In genomic region chr5:143051244-143052058, GRCh38 we compare ENCODE assay signal across 8 cellular contexts.
DNase-seq lines count a peak whose midpoint lies in the region; ATAC-seq and TF ChIP-seq lines count a peak whose summit lies in the region.

No MANE protein-coding gene starts in this region.

- DNase-seq in T-helper 1 cell (no peak), NCI-H2227 treated with DMSO at 0.1 percent for 48 hours (lab: John Stamatoyannopoulos, UW) (peak; percentile 13), MCF 10A (ENCODE audit: unreplicated experiment) (peak; percentile 90), mesendoderm (peak; percentile 38), DMS114 treated with DMSO at 0.1 percent for 48 hours (lab: John Stamatoyannopoulos, UW; ENCODE audit: unreplicated experiment) (no peak)

- H3K27ac Mint-ChIP-seq in T-helper 1 cell treated with Interleukin-12 subunit alpha and Interleukin-12 subunit beta and Interleukin-4 antibody, amounts not matched to agents 30 μg/mL and 1 μg/mL, for 36 hours, result peak overlapping the region; percentile 47
- no peak overlapping the region for H3K27ac Mint-ChIP-seq in MCF 10A (ENCODE audit: low read depth, unreplicated experiment)

- H3K9me3 Mint-ChIP-seq in T-helper 1 cell treated with Interleukin-12 subunit alpha and Interleukin-12 subunit beta and Interleukin-4 antibody, amounts not matched to agents 30 μg/mL and 1 μg/mL, for 36 hours, result no peaks in the 10 kb centered on the region
- no peaks in the 10 kb centered on the region for H3K9me3 Mint-ChIP-seq in MCF 10A (ENCODE audit: unreplicated experiment)

- no TSS peak for BruUV-seq in MCF 10A (replicated peaks; lab: Mats Ljungman, UMichigan)

- intact Hi-C loops in MCF 10A (cut with micrococcal nuclease), result no loop called here

- no peak overlapping the region for H2BK15ac ChIP-seq in mesendoderm (replicated peaks; ENCODE audit: low read depth)

- no peaks in the 10 kb centered on the region for H3K4me1 ChIP-seq in mesendoderm (ENCODE audit: control insufficient read depth, low read depth, low read length)

- ATAC-seq in HG02610 (IDR thresholded peaks at IDR 0.05; ENCODE audit: unreplicated experiment), result no peak
- ATAC-seq in HG02840 (IDR thresholded peaks at IDR 0.05; ENCODE audit: low FRiP score, unreplicated experiment), result no peak

- H3K4me2 ChIP-seq in mesendoderm (ENCODE audit: low read length), result no peak overlapping the region

- peaks cover 12% of the 10 kb centered on the region for H3K36me3 Mint-ChIP-seq in T-helper 1 cell treated with Interleukin-12 subunit alpha and Interleukin-12 subunit beta and Interleukin-4 antibody, amounts not matched to agents 30 μg/mL and 1 μg/mL, for 36 hours (ENCODE audit: low read depth)
- H3K36me3 Mint-ChIP-seq in MCF 10A (ENCODE audit: insufficient read depth, unreplicated experiment), result no peaks in the 10 kb centered on the region

- TF ChIP-seq CTCF in MCF 10A (IDR thresholded peaks at IDR 0.05; ENCODE audit: unreplicated experiment), result no peak

- no peak overlapping the region for H3K18ac ChIP-seq in mesendoderm (ENCODE audit: low read length)

- no peak overlapping the region for H3K4me3 Mint-ChIP-seq in T-helper 1 cell treated with Interleukin-12 subunit alpha and Interleukin-12 subunit beta and Interleukin-4 antibody, amounts not matched to agents 30 μg/mL and 1 μg/mL, for 36 hours
- H3K4me3 Mint-ChIP-seq in MCF 10A (ENCODE audit: unreplicated experiment), result no peak overlapping the region

- H3K27ac ChIP-seq in mesendoderm (ENCODE audit: low read depth, low read length), result no peak overlapping the region

- no peak overlapping the region for H4K8ac ChIP-seq in mesendoderm (ENCODE audit: low read depth, low read length)

- POLR2A ChIA-PET in MCF 10A (lab: Yijun Ruan, JAX), result interaction anchor here (0.8 to 4.2 kb wide), 9 partner anchors 10 to 349 kb away, joined by 3 to 33 read pairs (median 4); no protein-coding TSS in a partner anchor

- H2AK5ac ChIP-seq in mesendoderm (ENCODE audit: low read length), result no peak overlapping the region

- H3K4me3 ChIP-seq in mesendoderm (ENCODE audit: low read length), result no peak overlapping the region

- H3K27me3 Mint-ChIP-seq in T-helper 1 cell treated with Interleukin-12 subunit alpha and Interleukin-12 subunit beta and Interleukin-4 antibody, amounts not matched to agents 30 μg/mL and 1 μg/mL, for 36 hours (ENCODE audit: low read depth), result no peaks in the 10 kb centered on the region
- no peaks in the 10 kb centered on the region for H3K27me3 Mint-ChIP-seq in MCF 10A (ENCODE audit: insufficient read depth, unreplicated experiment)

- no peak overlapping the region for H3K4ac ChIP-seq in mesendoderm (ENCODE audit: low read depth, low read length)

- WGBS in mesendoderm (ENCODE audit: extremely low coverage, insufficient coverage, low lambda C conversion rate), result no CpG with 5 or more reads among the region's 7 CpGs

- no peaks in the 10 kb centered on the region for H3K36me3 ChIP-seq in mesendoderm (ENCODE audit: control insufficient read depth, insufficient read depth, low read length)

- H3K23ac ChIP-seq in mesendoderm (ENCODE audit: low read length), result no peak overlapping the region

- peaks cover 57% of the 10 kb centered on the region for H3K4me1 Mint-ChIP-seq in T-helper 1 cell treated with Interleukin-12 subunit alpha and Interleukin-12 subunit beta and Interleukin-4 antibody, amounts not matched to agents 30 μg/mL and 1 μg/mL, for 36 hours (ENCODE audit: low read depth)
- peaks cover 33% of the 10 kb centered on the region for H3K4me1 Mint-ChIP-seq in MCF 10A (ENCODE audit: insufficient read depth, unreplicated experiment)

- H3K79me2 ChIP-seq in mesendoderm (ENCODE audit: control insufficient read depth, insufficient read depth, low read length), result no peaks in the 10 kb centered on the region

- H4K5ac ChIP-seq in mesendoderm (ENCODE audit: low read length), result no peak overlapping the region

- no peaks in the 10 kb centered on the region for H3K79me1 ChIP-seq in mesendoderm (ENCODE audit: low read length)

- CTCF ChIA-PET in MCF 10A (lab: Yijun Ruan, JAX), result interaction anchor here (0.6 to 2.0 kb wide), 8 partner anchors 10 to 760 kb away, joined by 3 to 5 read pairs (median 3); partner anchors contain the start of gene NR3C1

- no peak overlapping the region for H3K56ac ChIP-seq in mesendoderm (ENCODE audit: low read length)

- no peak overlapping the region for H2BK120ac ChIP-seq in mesendoderm (ENCODE audit: low read depth, low read length)

- H3K27me3 ChIP-seq in mesendoderm (ENCODE audit: insufficient read depth, low read length, poor library complexity), result no peaks in the 10 kb centered on the region

- no peak overlapping the region for H3K9ac ChIP-seq in mesendoderm (ENCODE audit: low read length)

- H2BK5ac ChIP-seq in mesendoderm (ENCODE audit: low read length), result no peak overlapping the region

Comparison
In these comparisons a context has a peak if more than half of its experiments do, and no peak if none do; other contexts are left out.
1. DNase-seq: peak in NCI-H2227 treated with DMSO at 0.1 percent for 48 hours (single experiment), MCF 10A (single experiment) and mesendoderm (single experiment); none in T-helper 1 cell (0 of 5) and DMS114 treated with DMSO at 0.1 percent for 48 hours (single experiment).